17 cellular contexts compared by ENCODE assay signal in the genomic region with DNA sequence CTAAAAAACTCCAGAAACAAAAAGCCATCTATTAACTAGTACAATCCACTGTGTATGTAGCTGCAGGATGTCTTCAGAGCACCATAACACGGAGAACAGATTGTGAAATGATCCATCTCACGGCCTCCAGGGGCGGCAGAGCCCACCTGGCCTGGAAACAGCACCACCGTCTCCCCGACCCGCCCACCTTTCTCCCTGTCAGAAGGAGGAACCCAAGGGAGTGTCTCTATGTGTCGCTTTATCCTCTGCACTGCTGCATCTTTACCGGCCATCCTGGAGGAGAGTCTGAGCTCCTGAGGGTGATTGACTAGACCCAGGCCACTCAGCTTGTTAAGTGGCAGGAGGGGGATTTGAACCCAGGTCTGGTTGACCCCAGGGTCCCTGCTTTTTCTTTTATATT.
"Had no signal": no experiment of that assay in that cellular context is flagged by ENCODE, and none has a peak within 500 bp of the region (broad histone marks: within the 10 kb centered on the region; RNA-seq: fewer than 3 reads in every experiment).

No MANE protein-coding gene starts in this region.

- DNase-seq: activated CD4-positive, alpha-beta T cell treated with anti-CD3 and anti-CD28 coated beads, Interleukin-2, amount 50 U/mL, for 4 hours; activated CD4-positive, CD25-positive, alpha-beta regulatory T cell treated with anti-CD3 and anti-CD28 coated beads, Interleukin-2, amount 50 U/mL, for 72 hours; activated effector memory CD4-positive, alpha-beta T cell treated with Interleukin-2 at 50 U/mL for 16 hours; activated naive CD4-positive, alpha-beta T cell treated with anti-CD3 and anti-CD28 coated beads, Interleukin-2, amount 50 U/mL, for 16 hours; activated T-cell treated with anti-CD3 and anti-CD28 coated beads, Interleukin-2, amount 50 U/mL, for 4 hours; hippocampal formation; immature natural killer cell; left cardiac atrium; lower lobe of right lung; midbrain; pancreas; T-helper 1 cell; T1000; upper lobe of right lung had no signal

- H3K4me1 ChIP-seq: lower lobe of right lung, pancreas, upper lobe of right lung had no signal

- ATAC-seq: activated T-cell treated with anti-CD3 and anti-CD28 coated beads, Interleukin-2, amount 50 U/mL, for 4 hours; esophagus mucosa; left cardiac atrium; lower lobe of right lung; pancreas; sciatic nerve; upper lobe of right lung had no signal

- H3K36me3 ChIP-seq: lower lobe of right lung, pancreas, thoracic aorta, upper lobe of right lung had no signal

- H3K4me3 ChIP-seq: lower lobe of right lung, pancreas, thoracic aorta, upper lobe of right lung had no signal

- H3K27me3 ChIP-seq: pancreas had no signal

- H3K27ac ChIP-seq: lower lobe of right lung, pancreas, thoracic aorta, upper lobe of right lung had no signal

- H3K9me3 ChIP-seq: lower lobe of right lung, pancreas, thoracic aorta, upper lobe of right lung had no signal
